ENCODE assay signal across 1 cellular context in genomic region chr1:89873250-89873649, GRCh38.
TF ChIP-seq lines count a peak whose summit lies in the region.

No MANE protein-coding gene starts in this region.

TF ChIP-seq in IMR-90, 13 proteins besides CTCF, POLR2A, EP300 and RAD21:
- TF ChIP-seq SMC3 (IDR thresholded peaks at IDR 0.05; ENCODE audit: low read depth, low read length) (no peak), MAZ (IDR thresholded peaks at IDR 0.05; ENCODE audit: borderline replicate concordance, low read depth, low read length) (no peak), MAFK (IDR thresholded peaks at IDR 0.05; ENCODE audit: low read depth, low read length) (no peak), ELK1 (IDR thresholded peaks at IDR 0.05; ENCODE audit: borderline replicate concordance, low read depth, low read length) (no peak), RCOR1 (IDR thresholded peaks at IDR 0.05; ENCODE audit: insufficient replicate concordance, low read length) (no peak), CEBPB (IDR thresholded peaks at IDR 0.05; ENCODE audit: low read depth, low read length) (no peak), FOS (IDR thresholded peaks at IDR 0.05; ENCODE audit: low read depth, low read length) (no peak), RFX5 (IDR thresholded peaks at IDR 0.05; ENCODE audit: low read depth, low read length) (no peak)
- TF ChIP-seq, protein P1, sequence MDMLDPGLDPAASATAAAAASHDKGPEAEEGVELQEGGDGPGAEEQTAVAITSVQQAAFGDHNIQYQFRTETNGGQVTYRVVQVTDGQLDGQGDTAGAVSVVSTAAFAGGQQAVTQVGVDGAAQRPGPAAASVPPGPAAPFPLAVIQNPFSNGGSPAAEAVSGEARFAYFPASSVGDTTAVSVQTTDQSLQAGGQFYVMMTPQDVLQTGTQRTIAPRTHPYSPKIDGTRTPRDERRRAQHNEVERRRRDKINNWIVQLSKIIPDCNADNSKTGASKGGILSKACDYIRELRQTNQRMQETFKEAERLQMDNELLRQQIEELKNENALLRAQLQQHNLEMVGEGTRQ (IDR thresholded peaks at IDR 0.05; ENCODE audit: low read depth, low read length), result no peak
